ENCODE assay signal across 8 cellular contexts in genomic region chr16:57536306-57537193, GRCh38.
DNase-seq lines count a peak whose midpoint lies in the region; ATAC-seq and TF ChIP-seq lines count a peak whose summit lies in the region.

TSS of gene CCDC102A (minus strand) at chr16:57536571. CDS start at chr16:57529177, 7,394 bp downstream.

- H3K4me3 Mint-ChIP-seq in nephron progenitor cell = peak within 1 kb of the TSS; percentile 86

- no peak within 1 kb of the TSS for H3K27ac Mint-ChIP-seq in nephron progenitor cell

- H3K27ac ChIP-seq in KOPT-K1 (ENCODE audit: low read depth, low read length, poor library complexity, severe bottlenecking) = peak within 1 kb of the TSS; percentile 87

- H3K9me3 ChIP-seq in KOPT-K1 (ENCODE audit: insufficient read depth, low read length, poor library complexity, severe bottlenecking) = no peaks in the 10 kb centered on the region

- H3K27me3 Mint-ChIP-seq in nephron progenitor cell (ENCODE audit: low read depth, poor library complexity) = peaks cover 20% of the 10 kb centered on the region

- no peak for DNase-seq in GM12864 (ENCODE audit: low read depth)
- DNase-seq in activated T-cell treated with anti-CD3 and anti-CD28 coated beads, Interleukin-2, amount 50 U/mL, for 1 hour = peak; percentile 61
- DNase-seq in fibroblast of mammary gland (ENCODE audit: low read depth) = no peak
- DNase-seq in nephron progenitor cell = peak; percentile 38
- DNase-seq in NCI-H187 treated with DMSO at 0.1 percent for 48 hours (lab: John Stamatoyannopoulos, UW) = no peak
- no peak for DNase-seq in amniotic stem cell (lab: John Stamatoyannopoulos, UW)

- H3K4me3 ChIP-seq in GM12864 (ENCODE audit: low read depth, low read length) = peak within 1 kb of the TSS; percentile 68
- H3K4me3 ChIP-seq in fibroblast of mammary gland (ENCODE audit: control insufficient read depth, low read depth, low read length) = peak within 1 kb of the TSS; percentile 76

- H3K9me3 Mint-ChIP-seq in nephron progenitor cell = no peaks in the 10 kb centered on the region

- TF ChIP-seq CTCF in GM12864 (IDR thresholded peaks at IDR 0.05; ENCODE audit: low read depth, low read length, missing control alignments) = no peak
- TF ChIP-seq CTCF in fibroblast of mammary gland (conservative IDR thresholded peaks at IDR 0.05; ENCODE audit: control insufficient read depth, insufficient read depth, low read depth, low read length) = no peak
- no peak for TF ChIP-seq CTCF in nephron progenitor cell (IDR thresholded peaks at IDR 0.05)

- no peaks in the 10 kb centered on the region for H3K36me3 ChIP-seq in KOPT-K1 (ENCODE audit: insufficient read depth, low read length)

- peaks cover 60% of the 10 kb centered on the region for H3K4me1 Mint-ChIP-seq in nephron progenitor cell

- ATAC-seq in GM21786 (IDR thresholded peaks at IDR 0.05; ENCODE audit: unreplicated experiment) = peak; percentile 6

- H3K36me3 Mint-ChIP-seq in nephron progenitor cell (ENCODE audit: low read depth) = no peaks in the 10 kb centered on the region

Comparison
In these comparisons a context has a peak if more than half of its experiments do, and no peak if none do; other contexts are left out.
1. DNase-seq: peak in activated T-cell treated with anti-CD3 and anti-CD28 coated beads, Interleukin-2, amount 50 U/mL, for 1 hour (single experiment) and nephron progenitor cell (single experiment); none in GM12864 (single experiment), fibroblast of mammary gland (single experiment), NCI-H187 treated with DMSO at 0.1 percent for 48 hours (single experiment) and amniotic stem cell (single experiment).